In the genomic region with DNA sequence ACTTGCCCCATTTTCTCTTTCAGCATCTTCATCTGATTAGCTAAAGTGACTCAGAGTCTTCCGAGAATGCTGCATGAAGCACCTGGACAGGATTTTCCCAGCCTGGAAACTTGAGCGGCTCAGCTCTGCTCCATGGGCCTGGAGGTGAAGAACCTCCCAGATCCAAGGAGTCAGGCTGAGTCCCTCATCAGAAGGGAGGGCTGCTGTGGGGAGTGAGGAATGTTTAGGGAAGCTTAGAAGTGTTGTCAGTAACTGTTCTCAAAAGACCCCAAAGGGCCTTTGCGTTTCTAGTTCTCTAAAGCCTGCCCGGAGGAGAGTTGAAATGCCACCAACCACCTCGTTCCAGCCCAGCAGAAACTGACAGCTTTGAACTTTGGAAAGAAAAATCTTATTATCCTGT, we compare ENCODE assay signal across 26 cellular contexts.
"Had no signal": no experiment of that assay in that cellular context is flagged by ENCODE, and none has a peak within 500 bp of the region (broad histone marks: within the 10 kb centered on the region; RNA-seq: fewer than 3 reads in every experiment).

No MANE protein-coding gene starts in this region.

- H3K4me3 ChIP-seq: adrenal gland, breast epithelium, K562, Peyer's patch, SJCRH30 had no signal

- H3K27ac ChIP-seq: adrenal gland, breast epithelium, Peyer's patch, RWPE1, SJCRH30 had no signal

- H3K4me1 ChIP-seq: adrenal gland, breast epithelium, Peyer's patch, SJCRH30 had no signal

- H3K27me3 ChIP-seq: adrenal gland, breast epithelium, Peyer's patch, SJCRH30 had no signal

- H3K9me3 ChIP-seq: adrenal gland, breast epithelium, Peyer's patch, SJCRH30 had no signal

- DNase-seq: activated CD4-positive, alpha-beta T cell treated with anti-CD3 and anti-CD28 coated beads for 48 hours; activated CD4-positive, alpha-beta T cell treated with anti-CD3 and anti-CD28 coated beads, Interleukin-2, amount 50 U/mL, for 4 hours; activated CD4-positive, CD25-positive, alpha-beta regulatory T cell treated with anti-CD3 and anti-CD28 coated beads, Interleukin-2, amount 50 U/mL, for 72 hours; activated CD8-positive, alpha-beta memory T cell treated with anti-CD3 and anti-CD28 coated beads, Interleukin-2, amount 50 U/mL, for 48 hours; activated CD8-positive, alpha-beta T cell treated with anti-CD3 and anti-CD28 coated beads, Interleukin-2, amount 10 ng/mL, durations not matched to agents 7 days and 5 days; activated naive CD4-positive, alpha-beta T cell treated with anti-CD3 and anti-CD28 coated beads, Interleukin-2, amount 50 U/mL, for 16 hours; activated naive CD8-positive, alpha-beta T cell treated with anti-CD3 and anti-CD28 coated beads, Interleukin-2, amount 10 ng/mL, durations not matched to agents 7 days and 5 days; activated T-cell treated with anti-CD3 and anti-CD28 coated beads, Interleukin-2, amount 50 U/mL, for 1 hour; adrenal gland; anterior cingulate cortex; central memory CD4-positive, alpha-beta T cell; Karpas-422; NCI-H1105 treated with DMSO at 0.1 percent for 48 hours; NCI-H1436 treated with DMSO at 0.1 percent for 48 hours; NCI-H187; NCI-H2081; NCI-H2227 treated with DMSO at 0.1 percent for 48 hours; NCI-H526; NCI-H774; NK-92 treated with Interleukin-12 subunit alpha and Interleukin-12 subunit beta, amount 100 ng/mL, for 24 hours; Peyer's patch; Right ventricle myocardium superior; SJCRH30 had no signal

- H3K36me3 ChIP-seq: adrenal gland, breast epithelium, Peyer's patch had no signal
